In genomic region chr17:76248013-76248782, GRCh38 we compare ENCODE assay signal across 12 cellular contexts. TPM values are rescaled to one million over a fixed set of nuclear protein-coding genes. Genes with fewer than 3 reads are reported as not detected.
A peak's percentile ranks its signal among the peaks of the same experiment; 100 is the strongest.
DNase-seq lines count a peak whose midpoint lies in the region; ATAC-seq, FAIRE-seq and TF ChIP-seq lines count a peak whose summit lies in the region.
"Had no signal": no experiment of that assay in that cellular context is flagged by ENCODE, and none has a peak within 500 bp of the region (broad histone marks: within the 10 kb centered on the region; RNA-seq: fewer than 3 reads in every experiment).

No MANE protein-coding gene starts in this region.

- intact Hi-C loops in K562 (cut with micrococcal nuclease): no loop called here

- H3K4me1 ChIP-seq in K562 (replicated peaks in 1 of 2; ENCODE audit: control insufficient read depth in 2 of 2, insufficient read depth in 2 of 2, low read length in 2 of 2) (peaks cover 14 to 18% of the 10 kb centered on the region in 2 experiments; a peak in 3 of 5 replicates), osteoblast (ENCODE audit: insufficient read depth, low read length) (peaks cover 19% of the 10 kb centered on the region)

- no TSS peak for BruUV-seq in K562 (replicated peaks; lab: Mats Ljungman, UMichigan)

- POLR2A ChIA-PET in K562 (lab: Yijun Ruan, JAX): interaction anchor here (0.6 to 17.8 kb wide), 9 partner anchors 7 to 512 kb away, joined by 3 to 227 read pairs (median 3); partner anchors contain the start of genes RNF157 and UBALD2

- H3K27me3 ChIP-seq in K562 (ENCODE audit: control insufficient read depth in 2 of 2, insufficient read depth in 2 of 2, low read length in 2 of 2): no peaks in the 10 kb centered on the region
- peaks cover 24% of the 10 kb centered on the region for H3K27me3 ChIP-seq in osteoblast (ENCODE audit: insufficient read depth, low read length)

- no peak for TF ChIP-seq RAD21 in K562 (CRISPR knock-in tag; conservative IDR thresholded peaks at IDR 0.05 in 1 of 2, IDR thresholded peaks at IDR 0.05 in 1 of 2)

- no peaks in the 10 kb centered on the region for H3K36me3 ChIP-seq in K562 (ENCODE audit: control insufficient read depth, insufficient read depth, low read length)
- no peaks in the 10 kb centered on the region for H3K36me3 ChIP-seq in osteoblast (ENCODE audit: insufficient read depth, low read length)

- 0 out of 2 replicates have a peak overlapping the region, but pooled peaks have one; percentile 8 for H2AFZ ChIP-seq in K562 (ENCODE audit: low read depth, low read length)
- H2AFZ ChIP-seq in osteoblast (ENCODE audit: low read length): no peak overlapping the region

- peak in 1 of 3 experiments; percentile 3; a peak in 1 of 6 replicates for TF ChIP-seq CTCF in K562 (IDR thresholded peaks at IDR 0.05 in 2 of 3, conservative IDR thresholded peaks at IDR 0.05 in 1 of 3; ENCODE audit: insufficient read depth in 2 of 3, low read depth in 1 of 3, low read length in 3 of 3)
- peak; percentile 37 for TF ChIP-seq CTCF in osteoblast (IDR thresholded peaks at IDR 0.05; ENCODE audit: extremely low read depth, low read depth, low read length)
- TF ChIP-seq CTCF in mesothelial cell of epicardium (IDR thresholded peaks at IDR 0.05; ENCODE audit: unreplicated experiment): no peak

- DNase-seq in T-helper 1 cell (no peak), MV-4-11 (lab: John Stamatoyannopoulos, UW) (peak; percentile 8), K562 (ENCODE audit: extremely low read depth in 1 of 4, low spot score in 3 of 4) (no peak), osteoblast (ENCODE audit: insufficient read length, low spot score, missing footprints) (peak; percentile 65), DMS153 (lab: John Stamatoyannopoulos, UW) (no peak), mesothelial cell of epicardium (ENCODE audit: low spot score in 2 of 2, unreplicated experiment in 2 of 2) (no peak)
- DNase-seq: effector memory CD4-positive, alpha-beta T cell; H9; NCI-H69 had no signal

- ATAC-seq in K562: peak; percentile 15; the same call in 2 of the 3 replicates
- no peak for ATAC-seq in GM21447 (IDR thresholded peaks at IDR 0.05; ENCODE audit: unreplicated experiment)
- ATAC-seq: activated T-helper 17 cell treated with anti-CD3 and anti-CD28 coated beads, Interleukin-2, amount 50 U/mL, for 72 hours had no signal

- H3K79me2 ChIP-seq in K562 (ENCODE audit: control insufficient read depth, insufficient read depth, low read length): no peaks in the 10 kb centered on the region
- no peaks in the 10 kb centered on the region for H3K79me2 ChIP-seq in osteoblast (ENCODE audit: insufficient read depth, low read length)

- H4K20me1 ChIP-seq in K562 (replicated peaks; ENCODE audit: control insufficient read depth, insufficient read depth, low read length) (no peaks in the 10 kb centered on the region), osteoblast (ENCODE audit: insufficient read depth, low read length) (no peaks in the 10 kb centered on the region)

- 33% methylated on average over 11 of the region's 11 CpGs for WGBS in K562 (ENCODE audit: insufficient coverage, low coverage, missing lambda C conversion rate)

- in situ Hi-C loops in K562 (cut with MboI): no loop called here

- H3K4me3 Mint-ChIP-seq in T-helper 1 cell treated with Interleukin-12 subunit alpha and Interleukin-12 subunit beta and Interleukin-4 antibody, amounts not matched to agents 30 μg/mL and 1 μg/mL, for 36 hours: peak overlapping the region; percentile 30
- no peak overlapping the region for H3K4me3 Mint-ChIP-seq in mesothelial cell of epicardium
- H3K4me3 Mint-ChIP-seq: activated T-helper 17 cell treated with anti-CD3 and anti-CD28 coated beads, Interleukin-2, amount 50 U/mL, for 72 hours; H9 had no signal

- H3K4me2 ChIP-seq in K562 (ENCODE audit: insufficient read depth, low read length) (no peak overlapping the region), osteoblast (ENCODE audit: insufficient read depth, low read length) (no peak overlapping the region)

- H3K9me3 ChIP-seq in K562 (replicated peaks; ENCODE audit: control insufficient read depth, insufficient read depth, low read depth, low read length) (no peaks in the 10 kb centered on the region), osteoblast (ENCODE audit: low read depth, low read length) (no peaks in the 10 kb centered on the region)

- CTCF ChIA-PET in K562 (lab: Yijun Ruan, JAX; ENCODE audit: low intra/inter-chr PET ratio): no interaction called here

- no peak for TF ChIP-seq EP300 in K562 (IDR thresholded peaks at IDR 0.05; ENCODE audit: low read length)

- peak overlapping the region; percentile 81 for H3K27ac Mint-ChIP-seq in T-helper 1 cell treated with Interleukin-12 subunit alpha and Interleukin-12 subunit beta and Interleukin-4 antibody, amounts not matched to agents 30 μg/mL and 1 μg/mL, for 36 hours
- H3K27ac Mint-ChIP-seq in mesothelial cell of epicardium: no peak overlapping the region
- H3K27ac Mint-ChIP-seq: activated T-helper 17 cell treated with anti-CD3 and anti-CD28 coated beads, Interleukin-2, amount 50 U/mL, for 72 hours; H9 had no signal

- no peaks in the 10 kb centered on the region for H3K9me3 Mint-ChIP-seq in T-helper 1 cell treated with Interleukin-12 subunit alpha and Interleukin-12 subunit beta and Interleukin-4 antibody, amounts not matched to agents 30 μg/mL and 1 μg/mL, for 36 hours
- no peaks in the 10 kb centered on the region for H3K9me3 Mint-ChIP-seq in mesothelial cell of epicardium
- H3K9me3 Mint-ChIP-seq: activated T-helper 17 cell treated with anti-CD3 and anti-CD28 coated beads, Interleukin-2, amount 50 U/mL, for 72 hours; H9 had no signal

- no peak overlapping the region for H3K27ac ChIP-seq in K562 (ENCODE audit: extremely low read depth, low read depth, low read length)
- no peak overlapping the region for H3K27ac ChIP-seq in osteoblast (ENCODE audit: low read depth, low read length)

- H3K4me1 Mint-ChIP-seq in T-helper 1 cell treated with Interleukin-12 subunit alpha and Interleukin-12 subunit beta and Interleukin-4 antibody, amounts not matched to agents 30 μg/mL and 1 μg/mL, for 36 hours (ENCODE audit: low read depth): peaks cover 61% of the 10 kb centered on the region
- peaks cover 21% of the 10 kb centered on the region for H3K4me1 Mint-ChIP-seq in mesothelial cell of epicardium

- FAIRE-seq in K562 (lab: Jason Lieb, UNC): no peak

- no peak overlapping the region for H3K9ac ChIP-seq in K562 (ENCODE audit: insufficient read depth in 1 of 2, low read depth in 2 of 2, low read length in 2 of 2)

- H3K36me3 Mint-ChIP-seq in T-helper 1 cell treated with Interleukin-12 subunit alpha and Interleukin-12 subunit beta and Interleukin-4 antibody, amounts not matched to agents 30 μg/mL and 1 μg/mL, for 36 hours (ENCODE audit: low read depth): no peaks in the 10 kb centered on the region
- H3K36me3 Mint-ChIP-seq in mesothelial cell of epicardium: no peaks in the 10 kb centered on the region

- H3K27me3 Mint-ChIP-seq in T-helper 1 cell treated with Interleukin-12 subunit alpha and Interleukin-12 subunit beta and Interleukin-4 antibody, amounts not matched to agents 30 μg/mL and 1 μg/mL, for 36 hours (ENCODE audit: low read depth): no peaks in the 10 kb centered on the region
- H3K27me3 Mint-ChIP-seq in mesothelial cell of epicardium (ENCODE audit: low read depth): peaks cover 6% of the 10 kb centered on the region
- H3K27me3 Mint-ChIP-seq: activated T-helper 17 cell treated with anti-CD3 and anti-CD28 coated beads, Interleukin-2, amount 50 U/mL, for 72 hours had no signal

- no peak for TF ChIP-seq POLR2A in K562 (conservative IDR thresholded peaks at IDR 0.05)

- no peaks in the 10 kb centered on the region for H3K9me1 ChIP-seq in K562 (ENCODE audit: control insufficient read depth, insufficient read depth, low read length)

- no peak overlapping the region for H3K4me3 ChIP-seq in K562
- H3K4me3 ChIP-seq in osteoblast (ENCODE audit: insufficient read depth, low read length): no peak overlapping the region

RNA-seq across cellular contexts. Expression of gene RNF157, which starts 7.9 kb away (rescaled TPM):
- total RNA-seq in K562 (2011; cell fraction: chromatin; rRNA removed; ENCODE audit: low replicate concordance): 105 and 114 TPM in 2 replicates
- 43.7 and 60.5 TPM in 2 replicates for total RNA-seq in K562 (2011; cell fraction: nucleolus; rRNA removed)
- 85.8 and 127 TPM in 2 replicates for total RNA-seq in K562 (2011; cell fraction: nucleoplasm; rRNA removed)
- total RNA-seq in K562 (2014; rRNA removed) (12.7 and 21.6 TPM in 2 replicates), K562 (2014; rRNA removed; fragmentation: Illumina TruSeq; extraction: Trizol) (16.3 and 17.9 TPM in 2 replicates), K562 (2015; rRNA removed; fragmentation: Illumina TruSeq; extraction: Trizol) (28.2 and 28.7 TPM in 2 replicates), K562 (2021) (28.6 and 29.0 TPM in 2 replicates), osteoblast (0.29 and 0.36 TPM in 2 replicates), mesothelial cell of epicardium (6.8 to 8.0 TPM (median 7.8 TPM) in 3 replicates)
- polyA plus RNA-seq in K562 (2011; rRNA removed) (30.5 and 37.8 TPM in 2 replicates), K562 (2014; fragmentation: Illumina TruSeq; extraction: Trizol) (29.0 and 31.7 TPM in 2 replicates), K562 (2014; fragmentation: Nextera tagmentation; extraction: Ambion mirVana) (10 to 100 TPM in 1 of 2 experiments, 1 to 10 TPM in 1; 8.1 to 12.7 TPM), K562 (2014; rRNA removed) (20.8 and 26.3 TPM in 2 replicates)
- polyA plus RNA-seq in K562 (2011; cell fraction: cytosol; rRNA removed): 29.5 and 33.1 TPM in 2 replicates
- 28.4 and 36.3 TPM in 2 replicates for polyA plus RNA-seq in K562 (2011; cell fraction: nucleus; rRNA removed)
- 21.3 and 53.9 TPM in 2 replicates for polyA plus RNA-seq in K562 (2012)
- polyA minus RNA-seq in K562 (2011; rRNA and poly(A)+ RNA removed): 40.3 and 41.8 TPM in 2 replicates
- polyA minus RNA-seq in K562 (2011; cell fraction: cytosol; rRNA and poly(A)+ RNA removed): 30.4 and 40.2 TPM in 2 replicates
- 13.2 and 28.3 TPM in 2 replicates for polyA minus RNA-seq in K562 (2011; cell fraction: nucleus; rRNA and poly(A)+ RNA removed)

RNA-seq across cellular contexts. Expression of gene UBALD2, which starts 16.9 kb away (rescaled TPM):
- total RNA-seq in K562 (2011; cell fraction: chromatin; rRNA removed; ENCODE audit: low replicate concordance): 10.6 and 25.5 TPM in 2 replicates
- total RNA-seq in K562 (2011; cell fraction: nucleolus; rRNA removed): 27.3 and 33.0 TPM in 2 replicates
- total RNA-seq in K562 (2011; cell fraction: nucleoplasm; rRNA removed): 22.7 and 24.3 TPM in 2 replicates
- total RNA-seq in K562 (2014; rRNA removed) (43.1 and 52.7 TPM in 2 replicates), K562 (2014; rRNA removed; fragmentation: Illumina TruSeq; extraction: Trizol) (5.8 and 7.6 TPM in 2 replicates), K562 (2015; rRNA removed; fragmentation: Illumina TruSeq; extraction: Trizol) (21.9 and 25.3 TPM in 2 replicates), K562 (2021) (85.3 and 94.1 TPM in 2 replicates), osteoblast (3.8 and 5.1 TPM in 2 replicates), mesothelial cell of epicardium (25.3 to 26.4 TPM (median 25.7 TPM) in 3 replicates)
- polyA plus RNA-seq in K562 (2011; rRNA removed) (46.6 and 79.6 TPM in 2 replicates), K562 (2014; fragmentation: Illumina TruSeq; extraction: Trizol) (17.4 and 39.3 TPM in 2 replicates), K562 (2014; fragmentation: Nextera tagmentation; extraction: Ambion mirVana) (1 to 10 TPM; 2.3 to 3.9 TPM), K562 (2014; rRNA removed) (40.6 and 46.5 TPM in 2 replicates)
- 34.5 and 74.0 TPM in 2 replicates for polyA plus RNA-seq in K562 (2011; cell fraction: cytosol; rRNA removed)
- 55.6 and 56.6 TPM in 2 replicates for polyA plus RNA-seq in K562 (2011; cell fraction: nucleus; rRNA removed)
- polyA plus RNA-seq in K562 (2012): 62.8 and 75.4 TPM in 2 replicates
- 8.0 and 8.5 TPM in 2 replicates for polyA minus RNA-seq in K562 (2011; rRNA and poly(A)+ RNA removed)
- 32.8 and 59.0 TPM in 2 replicates for polyA minus RNA-seq in K562 (2011; cell fraction: cytosol; rRNA and poly(A)+ RNA removed)
- polyA minus RNA-seq in K562 (2011; cell fraction: nucleus; rRNA and poly(A)+ RNA removed): 8.1 and 9.6 TPM in 2 replicates

RNA-seq across cellular contexts. Expression of gene QRICH2, which starts 59.9 kb away (rescaled TPM):
- total RNA-seq in K562 (2011; cell fraction: chromatin; rRNA removed; ENCODE audit: low replicate concordance): 4.4 and 9.4 TPM in 2 replicates
- 3.3 and 4.1 TPM in 2 replicates for total RNA-seq in K562 (2011; cell fraction: nucleolus; rRNA removed)
- total RNA-seq in K562 (2011; cell fraction: nucleoplasm; rRNA removed): 2.4 TPM in 2 replicates
- total RNA-seq in K562 (2014; rRNA removed): 1.3 and 1.5 TPM in 2 replicates
- total RNA-seq in K562 (2014; rRNA removed; fragmentation: Illumina TruSeq; extraction: Trizol): 0.89 and 1.1 TPM in 2 replicates
- total RNA-seq in K562 (2015; rRNA removed; fragmentation: Illumina TruSeq; extraction: Trizol): 1.6 and 2.0 TPM in 2 replicates
- total RNA-seq in K562 (2021): 1.4 and 2.0 TPM in 2 replicates
- 0.46 and 1.3 TPM in 2 replicates for polyA plus RNA-seq in K562 (2011; rRNA removed)
- polyA plus RNA-seq in K562 (2011; cell fraction: cytosol; rRNA removed): 0.82 and 1.0 TPM in 2 replicates
- polyA plus RNA-seq in K562 (2011; cell fraction: nucleus; rRNA removed): 3.4 and 4.1 TPM in 2 replicates
- polyA plus RNA-seq in K562 (2012): 1.5 and 13.0 TPM in 2 replicates
- polyA plus RNA-seq in K562 (2014; fragmentation: Illumina TruSeq; extraction: Trizol): 0.40 and 0.61 TPM in 2 replicates
- under 1 TPM; 0.03 to 0.07 TPM for polyA plus RNA-seq in K562 (2014; fragmentation: Nextera tagmentation; extraction: Ambion mirVana)
- 0.81 and 1.2 TPM in 2 replicates for polyA plus RNA-seq in K562 (2014; rRNA removed)
- polyA minus RNA-seq in K562 (2011; rRNA and poly(A)+ RNA removed): 6.7 and 10.1 TPM in 2 replicates
- polyA minus RNA-seq in K562 (2011; cell fraction: cytosol; rRNA and poly(A)+ RNA removed): 1.8 and 2.2 TPM in 2 replicates
- polyA minus RNA-seq in K562 (2011; cell fraction: nucleus; rRNA and poly(A)+ RNA removed): 1.1 and 2.2 TPM in 2 replicates
- 2.9 and 3.6 TPM in 2 replicates for total RNA-seq in osteoblast
- total RNA-seq in mesothelial cell of epicardium: 7.2 to 8.6 TPM (median 7.7 TPM) in 3 replicates

Comparison
In these comparisons a context has a peak if more than half of its experiments do, and no peak if none do; other contexts are left out.
1. DNase-seq: peak in MV-4-11 (single experiment) and osteoblast (single experiment); none in T-helper 1 cell (0 of 5), K562 (0 of 4), DMS153 (single experiment) and mesothelial cell of epicardium (0 of 2).